ENCODE assay signal across 16 cellular contexts in genomic region chr11:63504933-63505586, GRCh38. TPM values are rescaled to one million over a fixed set of nuclear protein-coding genes. Genes with fewer than 3 reads are reported as not detected.
DNase-seq lines count a peak whose midpoint lies in the region; ATAC-seq and FAIRE-seq lines count a peak whose summit lies in the region.
"Had no signal": no experiment of that assay in that cellular context is flagged by ENCODE, and none has a peak within 500 bp of the region (broad histone marks: within the 10 kb centered on the region; RNA-seq: fewer than 3 reads in every experiment).

No MANE protein-coding gene starts in this region.

- intact Hi-C loops in head of caudate nucleus (cut with DNase I) = no loop called here

- H3K36me3 Mint-ChIP-seq in T-helper 17 cell (ENCODE audit: low read depth) = peaks cover 5% of the 10 kb centered on the region

- DNase-seq in H7 = peak; percentile 8
- DNase-seq in T-helper 17 cell = no peak
- DNase-seq in head of caudate nucleus = peak in 28 of 42 donors; percentile 26 to 81 (median 55)
- peak; percentile 30 for DNase-seq in renal cortical epithelial cell (ENCODE audit: low read depth)
- no peak for DNase-seq in frontal cortex (ENCODE audit: low spot score in 2 of 2)
- DNase-seq: activated CD8-positive, alpha-beta memory T cell treated with anti-CD3 and anti-CD28 coated beads, Interleukin-2, amount 50 U/mL, for 4 hours; BE2C; H9; NCI-H187; NCI-H510A treated with DMSO at 0.1 percent for 48 hours; PC-3 had no signal

- H3K9me3 ChIP-seq in T-helper 17 cell (ENCODE audit: control insufficient read depth, low read length, poor library complexity, severe bottlenecking) = no peaks in the 10 kb centered on the region
- H3K9me3 ChIP-seq: BE2C had no signal

- H3K4me1 Mint-ChIP-seq in T-helper 17 cell = peaks cover 4% of the 10 kb centered on the region

- no peak for ATAC-seq in T-helper 17 cell
- no peak for ATAC-seq in GM19397 (IDR thresholded peaks at IDR 0.05; ENCODE audit: unreplicated experiment)
- no peak for ATAC-seq in HG03135 (IDR thresholded peaks at IDR 0.05; ENCODE audit: unreplicated experiment)
- ATAC-seq in HG02610 (IDR thresholded peaks at IDR 0.05; ENCODE audit: unreplicated experiment) = no peak
- ATAC-seq: activated CD4-positive, CD25-positive, alpha-beta regulatory T cell treated with anti-CD3 and anti-CD28 coated beads, Interleukin-2, amount 50 U/mL, for 24 hours; PC-3 had no signal

- H3K4me3 ChIP-seq in H7 (ENCODE audit: insufficient read depth, low read depth, low read length) = no peak overlapping the region

- peak overlapping the region; percentile 59 for H3K27ac Mint-ChIP-seq in T-helper 17 cell

- no peaks in the 10 kb centered on the region for H3K36me3 ChIP-seq in H7 (replicated peaks; ENCODE audit: control insufficient read depth, insufficient read depth, low read length)
- H3K36me3 ChIP-seq: BE2C had no signal

- H3K27me3 ChIP-seq in H7 (ENCODE audit: control insufficient read depth, insufficient read depth, low read length) = no peaks in the 10 kb centered on the region
- H3K27me3 ChIP-seq: BE2C had no signal

- no peak for FAIRE-seq in frontal cortex (lab: Jason Lieb, UNC)

- no peak overlapping the region for H3K4me3 Mint-ChIP-seq in T-helper 17 cell
- H3K4me3 Mint-ChIP-seq: H9; stimulated activated naive CD8-positive, alpha-beta T cell treated with anti-CD3 and anti-CD28 coated beads, Interleukin-15, Interleukin-2, amounts not matched to agents 100 ng/mL and 50 ng/mL, for 24 hours had no signal

- H3K27me3 Mint-ChIP-seq in T-helper 17 cell = no peaks in the 10 kb centered on the region
- H3K27me3 Mint-ChIP-seq: stimulated activated naive CD8-positive, alpha-beta T cell treated with anti-CD3 and anti-CD28 coated beads, Interleukin-15, Interleukin-2, amounts not matched to agents 100 ng/mL and 50 ng/mL, for 24 hours had no signal

RNA-seq across cellular contexts. Expression of gene LGALS12, which starts 0.8 kb away (rescaled TPM):
- 6.8 and 16.6 TPM in 2 replicates for total RNA-seq in H7 (2014; rRNA removed; shearing (Covaris generic))
- total RNA-seq in T-helper 17 cell (1 to 10 TPM in 1 of 2 donors, under 1 TPM in 1; 0.72 to 9.7 TPM), renal cortical epithelial cell (not detected in 2 replicates), frontal cortex (not detected)

RNA-seq across cellular contexts. Expression of gene PLAAT5, which starts 14.1 kb away (rescaled TPM):
- total RNA-seq in H7 (2014; rRNA removed; shearing (Covaris generic)) = 29.6 and 30.0 TPM in 2 replicates
- under 1 TPM in 1 of 2 donors, not detected in 1; 0.60 TPM for total RNA-seq in T-helper 17 cell
- 0.40 TPM in 1 of 2 replicates, not detected in the other for total RNA-seq in renal cortical epithelial cell
- 2.4 TPM for total RNA-seq in frontal cortex
- total RNA-seq: PC-3 had no signal

RNA-seq across cellular contexts. Expression of gene PLAAT4, which starts 31.5 kb away (rescaled TPM):
- total RNA-seq in H7 (2014; rRNA removed; shearing (Covaris generic)) = 1.1 and 4.1 TPM in 2 replicates
- total RNA-seq in T-helper 17 cell (100 to 1,000 TPM in 1 of 2 donors, 10 to 100 TPM in 1; 80.8 to 110 TPM), renal cortical epithelial cell (36.4 and 83.2 TPM in 2 replicates), frontal cortex (3.3 TPM)

RNA-seq across cellular contexts. Expression of gene PLAAT2, which starts 58.1 kb away (rescaled TPM):
- total RNA-seq in H7 (2014; rRNA removed; shearing (Covaris generic)) = not detected in 2 replicates
- total RNA-seq in T-helper 17 cell (under 1 TPM in 1 of 2 donors, not detected in 1; 0.63 TPM), renal cortical epithelial cell (not detected in 2 replicates), frontal cortex (not detected)

Comparison
In these comparisons a context has a peak if more than half of its experiments do, and no peak if none do; other contexts are left out.
1. DNase-seq: peak in H7 (single experiment), head of caudate nucleus (28 of 42) and renal cortical epithelial cell (single experiment); none in T-helper 17 cell (0 of 3) and frontal cortex (0 of 2).